ENCODE assay signal across 11 cellular contexts in the genomic region with DNA sequence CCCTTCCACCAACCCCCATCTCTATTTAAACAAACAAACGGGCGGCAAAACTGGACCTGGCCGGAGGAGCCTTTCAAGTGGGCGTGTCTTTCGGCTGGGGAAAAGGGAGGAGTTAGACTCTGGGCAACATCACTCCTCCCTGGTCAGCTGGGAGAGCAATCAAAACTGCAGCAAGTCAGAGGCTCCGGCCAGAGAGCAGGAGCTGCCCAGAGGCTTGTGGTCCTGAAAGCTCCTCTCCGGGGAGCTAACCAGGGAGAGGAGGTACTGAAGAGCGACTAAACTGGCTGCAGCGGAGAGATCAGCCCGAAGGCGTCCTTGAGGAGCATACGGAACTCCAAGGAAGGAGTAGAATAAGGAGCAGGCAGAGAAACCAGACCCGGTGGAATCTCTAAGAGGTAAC. TPM values are rescaled to one million over a fixed set of nuclear protein-coding genes. Genes with fewer than 3 reads are reported as not detected.
DNase-seq lines count a peak whose midpoint lies in the region; ATAC-seq and TF ChIP-seq lines count a peak whose summit lies in the region.
"Had no signal": no experiment of that assay in that cellular context is flagged by ENCODE, and none has a peak within 500 bp of the region (broad histone marks: within the 10 kb centered on the region; RNA-seq: fewer than 3 reads in every experiment).

NEUROD4 (plus strand) TSS at position 191 of the 400 bp plus-strand sequence. CDS start 6,466 bp downstream, outside the sequence.

- DNase-seq in activated CD4-positive, alpha-beta T cell treated with anti-CD3 and anti-CD28 coated beads for 48 hours, result peak; percentile 29
- DNase-seq in activated CD4-positive, alpha-beta T cell treated with anti-CD3 and anti-CD28 coated beads for 4 hours, result no peak
- peak; percentile 42 for DNase-seq in NCI-H2196 (lab: John Stamatoyannopoulos, UW; ENCODE audit: unreplicated experiment)
- peak; percentile 14 for DNase-seq in amniotic stem cell (lab: John Stamatoyannopoulos, UW)
- DNase-seq in iPS-NIHi11 (ENCODE audit: low spot score), result peak; percentile 93
- DNase-seq in stomach, result peak; percentile 40
- DNase-seq in NCI-H1694 treated with DMSO at 0.1 percent for 48 hours (lab: John Stamatoyannopoulos, UW), result no peak

- TF ChIP-seq CTCF in stomach (IDR thresholded peaks at IDR 0.05), result no peak

- WGBS in stomach, 5 donors, result 3 to 7% (median 5%) methylated on average over 13 of the region's 13 CpGs

- no peaks in the 10 kb centered on the region for H3K36me3 ChIP-seq in stomach
- H3K36me3 ChIP-seq: BLaER1 had no signal

- no peak within 1 kb of the TSS for H3K4me3 ChIP-seq in stomach
- H3K4me3 ChIP-seq: BLaER1, skin epidermis had no signal

- intact Hi-C loops in stomach (cut with DNase I; ENCODE audit: low total_unique reads), result no loop called here

- peaks cover 0 to 42% (median 11%) of the 10 kb centered on the region in 3 donors for H3K27me3 ChIP-seq in stomach
- H3K27me3 ChIP-seq: BLaER1 had no signal

- no peak for TF ChIP-seq POLR2A in stomach (IDR thresholded peaks at IDR 0.05)

- H3K27ac ChIP-seq in stomach, result no peak within 1 kb of the TSS
- H3K27ac ChIP-seq: BLaER1, skin epidermis had no signal

- H3K9me3 ChIP-seq in stomach, result no peaks in the 10 kb centered on the region
- H3K9me3 ChIP-seq: BLaER1 had no signal

- no peak for TF ChIP-seq EP300 in stomach (IDR thresholded peaks at IDR 0.05)

- H3K4me1 ChIP-seq in stomach, result peaks cover 0 to 9% (median 4%) of the 10 kb centered on the region in 4 donors

- no peak for ATAC-seq in GM19328 (IDR thresholded peaks at IDR 0.05; ENCODE audit: unreplicated experiment)

RNA-seq across cellular contexts. Expression of gene NEUROD4, which starts in this region (rescaled TPM):
- not detected for total RNA-seq in stomach
- not detected for polyA plus RNA-seq in stomach
- total RNA-seq: T-helper 2 cell treated with Interferon-gamma antibody and Interleukin-4, amounts not matched to agents 100 ng/mL and 5 ng/mL, for 36 hours had no signal

Comparison
In these comparisons a context has a peak if more than half of its experiments do, and no peak if none do; other contexts are left out.
1. DNase-seq: peak in activated CD4-positive, alpha-beta T cell treated with anti-CD3 and anti-CD28 coated beads for 48 hours (single experiment), NCI-H2196 (single experiment), amniotic stem cell (single experiment) and iPS-NIHi11 (single experiment); none in activated CD4-positive, alpha-beta T cell treated with anti-CD3 and anti-CD28 coated beads for 4 hours (0 of 2) and NCI-H1694 treated with DMSO at 0.1 percent for 48 hours (single experiment).
2. Peak in DNase-seq in stomach; RNA of the gene not detected or under 1 TPM.